Comparison of ENCODE assay signal across 11 cellular contexts in genomic region chr11:119337581-119338317, GRCh38. TPM values are rescaled to one million over a fixed set of nuclear protein-coding genes. Genes with fewer than 3 reads are reported as not detected.
A peak's percentile ranks its signal among the peaks of the same experiment; 100 is the strongest.
DNase-seq lines count a peak whose midpoint lies in the region; ATAC-seq, FAIRE-seq and TF ChIP-seq lines count a peak whose summit lies in the region.
"Had no signal": no experiment of that assay in that cellular context is flagged by ENCODE, and none has a peak within 500 bp of the region (broad histone marks: within the 10 kb centered on the region; RNA-seq: fewer than 3 reads in every experiment).

No MANE protein-coding gene starts in this region.

- no peak for TF ChIP-seq RAD21 in GM12878 (IDR thresholded peaks at IDR 0.05; ENCODE audit: insufficient read depth, low read depth, low read length)

- H4K20me1 ChIP-seq in GM12878 (ENCODE audit: control insufficient read depth, insufficient read depth) = no peaks in the 10 kb centered on the region

- RAD21 ChIA-PET in GM12878 (lab: Charles Lee; ENCODE audit: unreplicated experiment) = interaction anchor here (0.6 to 2.6 kb wide), 30 partner anchors 9 to 648 kb away, joined by 3 to 24 read pairs (median 4); partner anchors contain the start of genes MCAM and VPS11

- TF ChIP-seq POLR2A in GM12878 (IDR thresholded peaks at IDR 0.05; ENCODE audit: low read depth, low read length) = 0 out of 2 replicates have a peak, but pooled peaks have one; percentile 10

- intact Hi-C loops in A673 (cut with micrococcal nuclease; ENCODE audit: unreplicated experiment) = loop anchor here (5.0 to 10.0 kb wide), 2 partner anchors 45 to 433 kb away; partner anchors contain the start of gene USP2
- intact Hi-C loops in GM12878 (cut with micrococcal nuclease; ENCODE audit: unreplicated experiment) = loop anchor here (5.0 kb wide), 2 partner anchors 135 to 270 kb away; partner anchors contain the start of gene VPS11
- intact Hi-C loops in lower lobe of right lung (cut with DNase I) = no loop called here

- TF ChIP-seq CTCF in A673 (conservative IDR thresholded peaks at IDR 0.05; ENCODE audit: low read depth, low read length) = no peak
- no peak for TF ChIP-seq CTCF in GM12878 (IDR thresholded peaks at IDR 0.05 in 2 of 3, conservative IDR thresholded peaks at IDR 0.05 in 1 of 3; ENCODE audit: control insufficient read depth in 2 of 3, extremely low read depth in 1 of 3, insufficient read depth in 1 of 3, low read depth in 3 of 3, low read length in 3 of 3)
- no peak for TF ChIP-seq CTCF in lower lobe of right lung (IDR thresholded peaks at IDR 0.05)

- SMC1A ChIA-PET in GM12878 (lab: Charles Lee; ENCODE audit: uncharacterized antibody, unreplicated experiment) = interaction anchor here (0.7 to 2.6 kb wide), 11 partner anchors 12 to 684 kb away, joined by 3 to 23 read pairs (median 3); partner anchors contain the start of gene MCAM

- H2AFZ ChIP-seq in GM12878 (ENCODE audit: control insufficient read depth, low read depth, low read length) = no peak overlapping the region

- H3K27ac ChIP-seq in A673 (ENCODE audit: low read depth, low read length, poor library complexity, severe bottlenecking) = peak overlapping the region; percentile 58
- no peak overlapping the region for H3K27ac ChIP-seq in GM12878 (ENCODE audit: control insufficient read depth, insufficient read depth)
- H3K27ac ChIP-seq in lower lobe of right lung = peak overlapping the region; percentile 24

- no peak for TF ChIP-seq EP300 in GM12878 (IDR thresholded peaks at IDR 0.05; ENCODE audit: borderline replicate concordance in 1 of 2, control insufficient read depth in 1 of 2, low read depth in 2 of 2, low read length in 2 of 2)

- H3K4me2 ChIP-seq in GM12878 (ENCODE audit: control insufficient read depth, insufficient read depth) = 0 out of 2 replicates have a peak overlapping the region, but pooled peaks have one; percentile 30

- H3K4me1 ChIP-seq in A673 (ENCODE audit: insufficient read depth, low read length, poor library complexity, severe bottlenecking) = peaks cover 49% of the 10 kb centered on the region
- peaks cover 12% of the 10 kb centered on the region for H3K4me1 ChIP-seq in GM12878 (ENCODE audit: control insufficient read depth, insufficient read depth, low read length)
- H3K4me1 ChIP-seq in lower lobe of right lung = peaks cover 60% of the 10 kb centered on the region

- CTCF ChIA-PET in A673 (lab: Charles Lee) = interaction anchor here (0.5 to 4.2 kb wide), 27 partner anchors 8 to 1659 kb away, joined by 3 to 40 read pairs (median 7); partner anchors contain the start of genes CBL, DPAGT1, MCAM and USP2
- CTCF ChIA-PET in GM12878 (lab: Yijun Ruan, JAX) = interaction anchor here (0.6 to 3.7 kb wide), 57 partner anchors 10 to 964 kb away, joined by 3 to 88 read pairs (median 4); partner anchors contain the start of genes C2CD2L, CBL, DPAGT1 and MFRP

- H3K36me3 ChIP-seq in A673 (ENCODE audit: insufficient read depth, low read length, poor library complexity, severe bottlenecking) (peaks cover 12% of the 10 kb centered on the region), GM12878 (ENCODE audit: control insufficient read depth in 2 of 2, insufficient read depth in 2 of 2, low read length in 1 of 2) (no peaks in the 10 kb centered on the region), lower lobe of right lung (peaks cover 13% of the 10 kb centered on the region)

- POLR2A ChIA-PET in A673 (lab: Charles Lee; ENCODE audit: low non-redundant PET) = interaction anchor here (0.5 to 0.7 kb wide), 2 partner anchors 17 to 18 kb away, joined by 7 to 24 read pairs; no protein-coding TSS in a partner anchor
- POLR2A ChIA-PET in GM12878 (lab: Charles Lee) = interaction anchor here (0.6 to 1.3 kb wide), 9 partner anchors 16 to 443 kb away, joined by 3 to 9 read pairs (median 3); partner anchors contain the start of gene NLRX1

- BruUV-seq in A673 (replicated peaks; lab: Mats Ljungman, UMichigan) (no TSS peak), GM12878 (replicated peaks; lab: Mats Ljungman, UMichigan) (no TSS peak)

- H3K9ac ChIP-seq in GM12878 (ENCODE audit: control insufficient read depth, insufficient read depth, low read length) = no peak overlapping the region

- DNase-seq in A673 (ENCODE audit: low spot score) (peak; percentile 67), HT1080 (ENCODE audit: low read depth) (peak; percentile 76), GM12878 (ENCODE audit: low read depth, low spot score) (no peak), lower lobe of right lung (peak; percentile 49), NCI-H1694 (lab: John Stamatoyannopoulos, UW) (no peak)
- DNase-seq in activated CD4-positive, alpha-beta T cell treated with anti-CD3 and anti-CD28 coated beads, Interleukin-2, amount 50 U/mL, for 48 hours = no peak
- DNase-seq: activated gamma-delta T cell had no signal

- H3K79me2 ChIP-seq in GM12878 (ENCODE audit: control insufficient read depth, insufficient read depth, low read length) = peaks cover 13% of the 10 kb centered on the region

- H3K27me3 ChIP-seq in A673 (replicated peaks; ENCODE audit: insufficient read depth, low read depth, low read length, poor library complexity) = peaks cover 16% of the 10 kb centered on the region
- peaks cover 9 to 11% of the 10 kb centered on the region in 2 experiments for H3K27me3 ChIP-seq in GM12878 (replicated peaks in 1 of 2; ENCODE audit: control insufficient read depth in 2 of 2, insufficient read depth in 2 of 2, low read length in 1 of 2)
- peaks cover 13% of the 10 kb centered on the region for H3K27me3 ChIP-seq in lower lobe of right lung (ENCODE audit: low read depth)

- ATAC-seq in GM12878 = 0 out of 3 replicates have a peak, but pooled peaks have one; percentile 1
- no peak for ATAC-seq in lower lobe of right lung
- ATAC-seq in esophagus mucosa = no peak
- no peak for ATAC-seq in HG03196 (IDR thresholded peaks at IDR 0.05; ENCODE audit: unreplicated experiment)

- H3K4me3 ChIP-seq in A673 (ENCODE audit: low read depth, low read length, poor library complexity, severe bottlenecking) (peak overlapping the region; percentile 31), GM12878 (no peak overlapping the region), lower lobe of right lung (no peak overlapping the region)

- WGBS in GM12878 (ENCODE audit: insufficient coverage, insufficient replicate concordance, low lambda C conversion rate, missing lambda C conversion rate) = 80% methylated on average over 9 of the region's 9 CpGs

- in situ Hi-C loops in GM12878 (cut with MboI) = no loop called here

- FAIRE-seq in GM12878 (lab: Jason Lieb, UNC) = no peak
- FAIRE-seq: D721Med had no signal

- H3K9me3 ChIP-seq in A673 (ENCODE audit: low read depth, low read length, poor library complexity, severe bottlenecking) (no peaks in the 10 kb centered on the region), GM12878 (replicated peaks; ENCODE audit: control insufficient read depth, insufficient read depth, low read length) (no peaks in the 10 kb centered on the region), lower lobe of right lung (no peaks in the 10 kb centered on the region)

RNA-seq across cellular contexts. Expression of gene C1QTNF5, which starts 2.9 kb away (rescaled TPM):
- total RNA-seq in A673 (2021) = 0.31 TPM in 1 of 2 replicates, not detected in the other
- total RNA-seq in HT1080 (2014; rRNA removed; shearing (Covaris generic)) = 0.96 and 1.8 TPM in 2 replicates
- polyA plus RNA-seq in HT1080 (2015; cell fraction: cytosol; rRNA removed) = 0.43 and 0.44 TPM in 2 replicates
- polyA plus RNA-seq in HT1080 (2015; cell fraction: nucleus; rRNA removed) = 0.70 and 1.5 TPM in 2 replicates
- total RNA-seq in GM12878 (2013; cell fraction: nucleolus; rRNA removed) = not detected in 2 replicates
- total RNA-seq in GM12878 (2014; rRNA removed) = not detected in 2 replicates
- total RNA-seq in GM12878 (2014; rRNA removed; fragmentation: Illumina TruSeq; extraction: Trizol) = not detected in 2 replicates
- not detected in 2 replicates for total RNA-seq in GM12878 (2021)
- not detected for polyA plus RNA-seq in GM12878 (2011; ENCODE audit: low read depth)
- polyA plus RNA-seq in GM12878 (2011; rRNA removed) = not detected in 2 replicates
- polyA plus RNA-seq in GM12878 (2011; cell fraction: cytosol; rRNA removed) = not detected in 2 replicates
- not detected in 2 replicates for polyA plus RNA-seq in GM12878 (2011; cell fraction: nucleus; rRNA removed)
- not detected in 2 replicates for polyA plus RNA-seq in GM12878 (2012)
- polyA plus RNA-seq in GM12878 (2014; fragmentation: Illumina TruSeq; extraction: Trizol) = not detected in 2 replicates
- polyA plus RNA-seq in GM12878 (2014; fragmentation: Nextera tagmentation; extraction: Ambion mirVana) = not detected
- polyA plus RNA-seq in GM12878 (2014; rRNA removed) = not detected in 2 replicates
- polyA plus RNA-seq in GM12878 (2016; fragmentation: Nextera tagmentation; extraction: Ambion mirVana) = not detected
- polyA minus RNA-seq in GM12878 (2011; rRNA and poly(A)+ RNA removed) = not detected in 2 replicates
- not detected in 2 replicates for polyA minus RNA-seq in GM12878 (2011; cell fraction: cytosol; rRNA and poly(A)+ RNA removed)
- not detected in 2 replicates for polyA minus RNA-seq in GM12878 (2011; cell fraction: nucleus; rRNA and poly(A)+ RNA removed)
- total RNA-seq in lower lobe of right lung = 28.2 TPM
- total RNA-seq in esophagus mucosa = 2.0 TPM

RNA-seq across cellular contexts. Expression of gene RNF26, which starts 3.4 kb away (rescaled TPM):
- total RNA-seq in A673 (2021) = 81.3 and 89.3 TPM in 2 replicates
- total RNA-seq in HT1080 (2014; rRNA removed; shearing (Covaris generic)) = 7.6 and 12.1 TPM in 2 replicates
- 63.9 and 65.4 TPM in 2 replicates for polyA plus RNA-seq in HT1080 (2015; cell fraction: cytosol; rRNA removed)
- polyA plus RNA-seq in HT1080 (2015; cell fraction: nucleus; rRNA removed) = 28.5 and 31.9 TPM in 2 replicates
- total RNA-seq in GM12878 (2013; cell fraction: nucleolus; rRNA removed) = 5.5 and 7.0 TPM in 2 replicates
- total RNA-seq in GM12878 (2014; rRNA removed) = 3.7 and 5.3 TPM in 2 replicates
- total RNA-seq in GM12878 (2014; rRNA removed; fragmentation: Illumina TruSeq; extraction: Trizol) = 7.1 and 7.2 TPM in 2 replicates
- 29.9 and 31.1 TPM in 2 replicates for total RNA-seq in GM12878 (2021)
- 13.3 TPM for polyA plus RNA-seq in GM12878 (2011; ENCODE audit: low read depth)
- 7.0 and 16.6 TPM in 2 replicates for polyA plus RNA-seq in GM12878 (2011; rRNA removed)
- 31.3 and 35.6 TPM in 2 replicates for polyA plus RNA-seq in GM12878 (2011; cell fraction: cytosol; rRNA removed)
- polyA plus RNA-seq in GM12878 (2011; cell fraction: nucleus; rRNA removed) = 18.6 and 20.0 TPM in 2 replicates
- 19.1 and 19.4 TPM in 2 replicates for polyA plus RNA-seq in GM12878 (2012)
- 10.4 and 18.7 TPM in 2 replicates for polyA plus RNA-seq in GM12878 (2014; fragmentation: Illumina TruSeq; extraction: Trizol)
- 1 to 10 TPM; 2.8 to 4.2 TPM for polyA plus RNA-seq in GM12878 (2014; fragmentation: Nextera tagmentation; extraction: Ambion mirVana)
- polyA plus RNA-seq in GM12878 (2014; rRNA removed) = 20.9 and 25.6 TPM in 2 replicates
- 10 to 100 TPM; 52.2 to 54.5 TPM for polyA plus RNA-seq in GM12878 (2016; fragmentation: Nextera tagmentation; extraction: Ambion mirVana)
- 30.4 and 39.4 TPM in 2 replicates for polyA minus RNA-seq in GM12878 (2011; rRNA and poly(A)+ RNA removed)
- polyA minus RNA-seq in GM12878 (2011; cell fraction: cytosol; rRNA and poly(A)+ RNA removed) = 19.4 and 20.5 TPM in 2 replicates
- polyA minus RNA-seq in GM12878 (2011; cell fraction: nucleus; rRNA and poly(A)+ RNA removed) = 19.0 and 24.8 TPM in 2 replicates
- total RNA-seq in lower lobe of right lung = 19.3 TPM
- total RNA-seq in esophagus mucosa = 22.2 TPM

RNA-seq across cellular contexts. Expression of gene MFRP, which starts 8.8 kb away (rescaled TPM):
- total RNA-seq in A673 (2021) (not detected in 2 replicates), GM12878 (2014; rRNA removed) (not detected in 2 replicates), GM12878 (2014; rRNA removed; fragmentation: Illumina TruSeq; extraction: Trizol) (not detected in 2 replicates), GM12878 (2021) (not detected in 2 replicates), lower lobe of right lung (not detected), esophagus mucosa (not detected)
- total RNA-seq in HT1080 (2014; rRNA removed; shearing (Covaris generic)) = not detected in 2 replicates
- not detected in 2 replicates for polyA plus RNA-seq in HT1080 (2015; cell fraction: cytosol; rRNA removed)
- not detected in 2 replicates for polyA plus RNA-seq in HT1080 (2015; cell fraction: nucleus; rRNA removed)
- not detected in 2 replicates for total RNA-seq in GM12878 (2013; cell fraction: nucleolus; rRNA removed)
- not detected for polyA plus RNA-seq in GM12878 (2011; ENCODE audit: low read depth)
- polyA plus RNA-seq in GM12878 (2011; rRNA removed) (not detected in 2 replicates), GM12878 (2014; fragmentation: Illumina TruSeq; extraction: Trizol) (not detected in 2 replicates), GM12878 (2014; fragmentation: Nextera tagmentation; extraction: Ambion mirVana) (not detected), GM12878 (2014; rRNA removed) (not detected in 2 replicates), GM12878 (2016; fragmentation: Nextera tagmentation; extraction: Ambion mirVana) (not detected)
- polyA plus RNA-seq in GM12878 (2011; cell fraction: cytosol; rRNA removed) = not detected in 2 replicates
- polyA plus RNA-seq in GM12878 (2011; cell fraction: nucleus; rRNA removed) = not detected in 2 replicates
- not detected in 2 replicates for polyA plus RNA-seq in GM12878 (2012)
- not detected in 2 replicates for polyA minus RNA-seq in GM12878 (2011; rRNA and poly(A)+ RNA removed)
- not detected in 2 replicates for polyA minus RNA-seq in GM12878 (2011; cell fraction: cytosol; rRNA and poly(A)+ RNA removed)
- polyA minus RNA-seq in GM12878 (2011; cell fraction: nucleus; rRNA and poly(A)+ RNA removed) = not detected in 2 replicates
- total RNA-seq: lower leg skin had no signal

RNA-seq across cellular contexts. Expression of gene MCAM, which starts 20.8 kb away (rescaled TPM):
- total RNA-seq in A673 (2021) (14.4 and 20.0 TPM in 2 replicates), GM12878 (2014; rRNA removed) (17.6 TPM in 2 replicates), GM12878 (2014; rRNA removed; fragmentation: Illumina TruSeq; extraction: Trizol) (10.0 TPM in 2 replicates), GM12878 (2021) (17.9 and 19.7 TPM in 2 replicates), lower lobe of right lung (67.1 TPM), esophagus mucosa (25.0 TPM)
- total RNA-seq in HT1080 (2014; rRNA removed; shearing (Covaris generic)) = 365 and 377 TPM in 2 replicates
- 325 and 586 TPM in 2 replicates for polyA plus RNA-seq in HT1080 (2015; cell fraction: cytosol; rRNA removed)
- polyA plus RNA-seq in HT1080 (2015; cell fraction: nucleus; rRNA removed) = 644 and 847 TPM in 2 replicates
- 68.2 and 76.0 TPM in 2 replicates for total RNA-seq in GM12878 (2013; cell fraction: nucleolus; rRNA removed)
- 0.49 TPM for polyA plus RNA-seq in GM12878 (2011; ENCODE audit: low read depth)
- polyA plus RNA-seq in GM12878 (2011; rRNA removed) (2.5 and 4.1 TPM in 2 replicates), GM12878 (2014; fragmentation: Illumina TruSeq; extraction: Trizol) (7.4 and 12.1 TPM in 2 replicates), GM12878 (2014; fragmentation: Nextera tagmentation; extraction: Ambion mirVana) (1 to 10 TPM; 3.1 to 4.5 TPM), GM12878 (2014; rRNA removed) (13.2 and 16.5 TPM in 2 replicates), GM12878 (2016; fragmentation: Nextera tagmentation; extraction: Ambion mirVana) (1 to 10 TPM; 7.8 to 8.7 TPM)
- 11.5 and 18.7 TPM in 2 replicates for polyA plus RNA-seq in GM12878 (2011; cell fraction: cytosol; rRNA removed)
- 6.6 and 8.2 TPM in 2 replicates for polyA plus RNA-seq in GM12878 (2011; cell fraction: nucleus; rRNA removed)
- polyA plus RNA-seq in GM12878 (2012) = 0.92 and 4.0 TPM in 2 replicates
- 3.9 and 6.9 TPM in 2 replicates for polyA minus RNA-seq in GM12878 (2011; rRNA and poly(A)+ RNA removed)
- 3.6 and 4.2 TPM in 2 replicates for polyA minus RNA-seq in GM12878 (2011; cell fraction: cytosol; rRNA and poly(A)+ RNA removed)
- polyA minus RNA-seq in GM12878 (2011; cell fraction: nucleus; rRNA and poly(A)+ RNA removed) = 5.3 and 8.2 TPM in 2 replicates

RNA-seq across cellular contexts. Expression of gene USP2, which starts 43.7 kb away (rescaled TPM):
- total RNA-seq in A673 (2021) (4.8 and 6.2 TPM in 2 replicates), GM12878 (2014; rRNA removed) (not detected in 2 replicates), GM12878 (2014; rRNA removed; fragmentation: Illumina TruSeq; extraction: Trizol) (not detected in 2 replicates), GM12878 (2021) (0.13 TPM in 1 of 2 replicates, not detected in the other), lower lobe of right lung (5.1 TPM), esophagus mucosa (2.8 TPM)
- 0.20 and 1.0 TPM in 2 replicates for total RNA-seq in HT1080 (2014; rRNA removed; shearing (Covaris generic))
- 0.37 and 0.73 TPM in 2 replicates for polyA plus RNA-seq in HT1080 (2015; cell fraction: cytosol; rRNA removed)
- 0.27 and 0.29 TPM in 2 replicates for polyA plus RNA-seq in HT1080 (2015; cell fraction: nucleus; rRNA removed)
- total RNA-seq in GM12878 (2013; cell fraction: nucleolus; rRNA removed) = 0.69 TPM in 1 of 2 replicates, not detected in the other
- not detected for polyA plus RNA-seq in GM12878 (2011; ENCODE audit: low read depth)
- polyA plus RNA-seq in GM12878 (2011; rRNA removed) (0.04 TPM in 1 of 2 replicates, not detected in the other), GM12878 (2014; fragmentation: Illumina TruSeq; extraction: Trizol) (0.09 TPM in 1 of 2 replicates, not detected in the other), GM12878 (2014; fragmentation: Nextera tagmentation; extraction: Ambion mirVana) (under 1 TPM in 1 of 2 experiments, not detected in 1; 0.04 TPM), GM12878 (2014; rRNA removed) (0.03 TPM in 2 replicates), GM12878 (2016; fragmentation: Nextera tagmentation; extraction: Ambion mirVana) (under 1 TPM in 1 of 2 experiments, not detected in 1; 0.11 TPM)
- 0.12 and 0.17 TPM in 2 replicates for polyA plus RNA-seq in GM12878 (2011; cell fraction: cytosol; rRNA removed)
- polyA plus RNA-seq in GM12878 (2011; cell fraction: nucleus; rRNA removed) = 0.06 and 0.07 TPM in 2 replicates
- 0.03 and 0.07 TPM in 2 replicates for polyA plus RNA-seq in GM12878 (2012)
- polyA minus RNA-seq in GM12878 (2011; rRNA and poly(A)+ RNA removed) = 0.93 TPM in 1 of 2 replicates, not detected in the other
- polyA minus RNA-seq in GM12878 (2011; cell fraction: cytosol; rRNA and poly(A)+ RNA removed) = 0.62 TPM in 1 of 2 replicates, not detected in the other
- polyA minus RNA-seq in GM12878 (2011; cell fraction: nucleus; rRNA and poly(A)+ RNA removed) = 0.19 TPM in 1 of 2 replicates, not detected in the other

Comparison
In these comparisons a context has a peak if more than half of its experiments do, and no peak if none do; other contexts are left out.
1. DNase-seq: peak in A673 (single experiment), HT1080 (single experiment) and lower lobe of right lung (single experiment); none in GM12878 (single experiment), NCI-H1694 (single experiment) and activated CD4-positive, alpha-beta T cell treated with anti-CD3 and anti-CD28 coated beads, Interleukin-2, amount 50 U/mL, for 48 hours (0 of 2).